1 cellular context compared by ENCODE assay signal in the genomic region with DNA sequence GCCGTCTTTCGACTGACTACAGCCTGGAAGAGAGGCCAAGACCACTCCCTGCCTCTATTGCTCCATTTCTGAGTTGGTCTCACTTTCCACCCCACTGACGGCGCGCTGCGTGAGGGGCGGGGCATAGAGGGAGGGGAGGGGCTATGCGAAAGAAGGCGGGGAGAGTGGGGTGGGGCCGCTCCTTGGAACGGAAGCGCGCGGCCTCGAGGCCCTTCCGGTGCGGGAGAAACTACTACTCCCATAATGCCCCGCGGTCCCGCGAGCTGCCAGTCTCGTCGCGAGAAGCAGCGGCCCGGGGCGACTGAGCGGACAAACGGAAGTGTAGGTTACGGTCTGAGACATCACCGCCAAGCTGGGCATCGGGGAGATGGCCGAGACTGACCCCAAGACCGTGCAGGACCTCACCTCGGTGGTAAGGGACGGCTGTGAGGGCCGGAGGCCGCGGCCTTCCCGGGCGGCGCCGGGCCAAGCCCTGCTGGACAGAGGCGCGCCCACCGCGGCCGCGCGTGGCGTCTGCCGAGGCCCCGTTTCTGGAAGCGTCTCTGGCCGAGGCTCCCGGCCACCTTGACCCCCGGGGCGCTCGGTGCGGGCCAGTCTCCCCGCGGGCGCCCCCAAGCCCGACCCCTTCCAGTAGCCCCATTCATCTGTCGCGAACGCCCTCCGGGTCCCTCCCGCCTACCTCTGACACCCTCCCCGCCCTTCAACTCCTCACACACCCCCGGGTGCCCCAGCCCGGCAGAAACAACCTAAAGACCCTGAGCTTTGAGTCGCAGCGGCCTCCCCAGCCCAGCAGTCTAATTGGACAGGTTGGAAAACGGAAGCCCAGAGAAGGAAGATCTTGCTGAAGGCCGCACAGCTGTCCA.
TF ChIP-seq lines count a peak whose summit lies in the region.

Gene HSBP1, plus strand, starts transcription at position 269 of the 863 bp plus-strand sequence. Its CDS starts 99 bp downstream, at position 368.

TF ChIP-seq in K562, 482 proteins besides CTCF, POLR2A, EP300 and RAD21 (continued from another document and continues in another):
- TF ChIP-seq, protein P1, sequence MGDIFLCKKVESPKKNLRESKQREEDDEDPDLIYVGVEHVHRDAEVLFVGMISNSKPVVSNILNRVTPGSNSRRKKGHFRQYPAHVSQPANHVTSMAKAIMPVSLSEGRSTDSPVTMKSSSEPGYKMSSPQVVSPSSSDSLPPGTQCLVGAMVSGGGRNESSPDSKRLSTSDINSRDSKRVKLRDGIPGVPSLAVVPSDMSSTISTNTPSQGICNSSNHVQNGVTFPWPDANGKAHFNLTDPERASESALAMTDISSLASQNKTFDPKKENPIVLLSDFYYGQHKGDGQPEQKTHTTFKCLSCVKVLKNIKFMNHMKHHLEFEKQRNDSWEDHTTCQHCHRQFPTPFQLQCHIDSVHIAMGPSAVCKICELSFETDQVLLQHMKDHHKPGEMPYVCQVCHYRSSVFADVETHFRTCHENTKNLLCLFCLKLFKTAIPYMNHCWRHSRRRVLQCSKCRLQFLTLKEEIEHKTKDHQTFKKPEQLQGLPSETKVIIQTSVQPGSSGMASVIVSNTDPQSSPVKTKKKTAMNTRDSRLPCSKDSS (IDR thresholded peaks at IDR 0.05; ENCODE audit: low read depth, partially characterized antibody): no peak
- TF ChIP-seq OTX1 (CRISPR knock-in tag; IDR thresholded peaks at IDR 0.05): 0 out of 2 replicates have a peak, but pooled peaks have one; percentile 26
- TF ChIP-seq, protein P2, sequence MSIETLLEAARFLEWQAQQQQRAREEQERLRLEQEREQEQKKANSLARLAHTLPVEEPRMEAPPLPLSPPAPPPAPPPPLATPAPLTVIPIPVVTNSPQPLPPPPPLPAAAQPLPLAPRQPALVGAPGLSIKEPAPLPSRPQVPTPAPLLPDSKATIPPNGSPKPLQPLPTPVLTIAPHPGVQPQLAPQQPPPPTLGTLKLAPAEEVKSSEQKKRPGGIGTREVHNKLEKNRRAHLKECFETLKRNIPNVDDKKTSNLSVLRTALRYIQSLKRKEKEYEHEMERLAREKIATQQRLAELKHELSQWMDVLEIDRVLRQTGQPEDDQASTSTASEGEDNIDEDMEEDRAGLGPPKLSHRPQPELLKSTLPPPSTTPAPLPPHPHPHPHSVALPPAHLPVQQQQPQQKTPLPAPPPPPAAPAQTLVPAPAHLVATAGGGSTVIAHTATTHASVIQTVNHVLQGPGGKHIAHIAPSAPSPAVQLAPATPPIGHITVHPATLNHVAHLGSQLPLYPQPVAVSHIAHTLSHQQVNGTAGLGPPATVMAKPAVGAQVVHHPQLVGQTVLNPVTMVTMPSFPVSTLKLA (conservative IDR thresholded peaks at IDR 0.05): peak; percentile 67 to 89
- no peak for TF ChIP-seq ZFP91 (CRISPR knock-in tag; IDR thresholded peaks at IDR 0.05)
- no peak for TF ChIP-seq FOXP4 (CRISPR knock-in tag; IDR thresholded peaks at IDR 0.05; ENCODE audit: borderline replicate concordance)
- TF ChIP-seq POLR3A (IDR thresholded peaks at IDR 0.05; ENCODE audit: borderline replicate concordance, extremely low read depth, insufficient read depth, insufficient read length): no peak
- 0 out of 4 replicates have a peak, but pooled peaks of 1 of the 2 experiments have one; percentile 40 for TF ChIP-seq BCLAF1 (IDR thresholded peaks at IDR 0.05; ENCODE audit: borderline replicate concordance in 1 of 2, control insufficient read depth in 1 of 2, low read depth in 2 of 2, low read length in 1 of 2)
- no peak for TF ChIP-seq NR2C1 (IDR thresholded peaks at IDR 0.05)
- no peak for TF ChIP-seq NR2C1 (tag; IDR thresholded peaks at IDR 0.05)
- peak; percentile 77 to 85 for TF ChIP-seq E2F6 (IDR thresholded peaks at IDR 0.05; ENCODE audit: borderline replicate concordance in 1 of 2, extremely low read depth in 1 of 2, insufficient read depth in 1 of 2, insufficient read length in 1 of 2, low read depth in 1 of 2, low read length in 1 of 2, poor library complexity in 1 of 2, severe bottlenecking in 1 of 2)
- no peak for TF ChIP-seq ZBED1 (IDR thresholded peaks at IDR 0.05)
- TF ChIP-seq ZNF589 (CRISPR knock-in tag; IDR thresholded peaks at IDR 0.05; ENCODE audit: low read depth): no peak
- TF ChIP-seq EWSR1 (IDR thresholded peaks at IDR 0.05; ENCODE audit: borderline replicate concordance, low read depth, partially characterized antibody): no peak
- TF ChIP-seq TFAP4 (CRISPR knock-in tag; IDR thresholded peaks at IDR 0.05; ENCODE audit: borderline replicate concordance): peak; percentile 41; the same call in 1 of the 2 replicates
- no peak for TF ChIP-seq ZNF41 (CRISPR knock-in tag; conservative IDR thresholded peaks at IDR 0.05)
- TF ChIP-seq ZNF699 (CRISPR knock-in tag; IDR thresholded peaks at IDR 0.05; ENCODE audit: insufficient replicate concordance): no peak
- peak; percentile 69 for TF ChIP-seq POLR2AphosphoS5 (IDR thresholded peaks at IDR 0.05; ENCODE audit: control insufficient read depth, insufficient read depth, low read depth, low read length)
- 0 out of 2 replicates have a peak, but pooled peaks have one; percentile 21 for TF ChIP-seq ZNF583 (CRISPR knock-in tag; IDR thresholded peaks at IDR 0.05)
- peak; percentile 93 for TF ChIP-seq ZNF143 (CRISPR knock-in tag; IDR thresholded peaks at IDR 0.05)
- TF ChIP-seq MTA2 (IDR thresholded peaks at IDR 0.05; ENCODE audit: low read depth): no peak
- TF ChIP-seq ZNF76 (CRISPR knock-in tag; IDR thresholded peaks at IDR 0.05; ENCODE audit: borderline replicate concordance): peak; percentile 69; the same call in 1 of the 2 replicates
- TF ChIP-seq SAP30 (IDR thresholded peaks at IDR 0.05; ENCODE audit: borderline replicate concordance, insufficient read depth, low read depth, low read length, poor library complexity, severe bottlenecking): peak; percentile 70
- no peak for TF ChIP-seq ZNF668 (CRISPR knock-in tag; IDR thresholded peaks at IDR 0.05)
- TF ChIP-seq, protein P3, sequence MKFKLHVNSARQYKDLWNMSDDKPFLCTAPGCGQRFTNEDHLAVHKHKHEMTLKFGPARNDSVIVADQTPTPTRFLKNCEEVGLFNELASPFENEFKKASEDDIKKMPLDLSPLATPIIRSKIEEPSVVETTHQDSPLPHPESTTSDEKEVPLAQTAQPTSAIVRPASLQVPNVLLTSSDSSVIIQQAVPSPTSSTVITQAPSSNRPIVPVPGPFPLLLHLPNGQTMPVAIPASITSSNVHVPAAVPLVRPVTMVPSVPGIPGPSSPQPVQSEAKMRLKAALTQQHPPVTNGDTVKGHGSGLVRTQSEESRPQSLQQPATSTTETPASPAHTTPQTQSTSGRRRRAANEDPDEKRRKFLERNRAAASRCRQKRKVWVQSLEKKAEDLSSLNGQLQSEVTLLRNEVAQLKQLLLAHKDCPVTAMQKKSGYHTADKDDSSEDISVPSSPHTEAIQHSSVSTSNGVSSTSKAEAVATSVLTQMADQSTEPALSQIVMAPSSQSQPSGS (CRISPR knock-in tag; IDR thresholded peaks at IDR 0.05): no peak
- no peak for TF ChIP-seq ZFP1 (CRISPR knock-in tag; IDR thresholded peaks at IDR 0.05)
- no peak for TF ChIP-seq RHOXF2B (CRISPR knock-in tag; conservative IDR thresholded peaks at IDR 0.05)
- TF ChIP-seq, protein P4, sequence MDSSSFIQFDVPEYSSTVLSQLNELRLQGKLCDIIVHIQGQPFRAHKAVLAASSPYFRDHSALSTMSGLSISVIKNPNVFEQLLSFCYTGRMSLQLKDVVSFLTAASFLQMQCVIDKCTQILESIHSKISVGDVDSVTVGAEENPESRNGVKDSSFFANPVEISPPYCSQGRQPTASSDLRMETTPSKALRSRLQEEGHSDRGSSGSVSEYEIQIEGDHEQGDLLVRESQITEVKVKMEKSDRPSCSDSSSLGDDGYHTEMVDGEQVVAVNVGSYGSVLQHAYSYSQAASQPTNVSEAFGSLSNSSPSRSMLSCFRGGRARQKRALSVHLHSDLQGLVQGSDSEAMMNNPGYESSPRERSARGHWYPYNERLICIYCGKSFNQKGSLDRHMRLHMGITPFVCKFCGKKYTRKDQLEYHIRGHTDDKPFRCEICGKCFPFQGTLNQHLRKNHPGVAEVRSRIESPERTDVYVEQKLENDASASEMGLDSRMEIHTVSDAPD (CRISPR knock-in tag; IDR thresholded peaks at IDR 0.05): no peak
- no peak for TF ChIP-seq DDX20 (tag; IDR thresholded peaks at IDR 0.05; ENCODE audit: low read depth)
- no peak for TF ChIP-seq SNIP1 (IDR thresholded peaks at IDR 0.05; ENCODE audit: low read depth)
- TF ChIP-seq NCOA4 (IDR thresholded peaks at IDR 0.05; ENCODE audit: partially characterized antibody): no peak
- TF ChIP-seq STAT5A (IDR thresholded peaks at IDR 0.05; ENCODE audit: borderline replicate concordance, low read length): no peak
- peak; percentile 58 for TF ChIP-seq TBP (optimal IDR thresholded peaks at IDR 0.05; ENCODE audit: low read depth, low read length)
- TF ChIP-seq KAT2B (IDR thresholded peaks at IDR 0.05; ENCODE audit: low read depth, low read length): no peak
- no peak for TF ChIP-seq SMARCE1 (IDR thresholded peaks at IDR 0.05)
- TF ChIP-seq, protein P5, sequence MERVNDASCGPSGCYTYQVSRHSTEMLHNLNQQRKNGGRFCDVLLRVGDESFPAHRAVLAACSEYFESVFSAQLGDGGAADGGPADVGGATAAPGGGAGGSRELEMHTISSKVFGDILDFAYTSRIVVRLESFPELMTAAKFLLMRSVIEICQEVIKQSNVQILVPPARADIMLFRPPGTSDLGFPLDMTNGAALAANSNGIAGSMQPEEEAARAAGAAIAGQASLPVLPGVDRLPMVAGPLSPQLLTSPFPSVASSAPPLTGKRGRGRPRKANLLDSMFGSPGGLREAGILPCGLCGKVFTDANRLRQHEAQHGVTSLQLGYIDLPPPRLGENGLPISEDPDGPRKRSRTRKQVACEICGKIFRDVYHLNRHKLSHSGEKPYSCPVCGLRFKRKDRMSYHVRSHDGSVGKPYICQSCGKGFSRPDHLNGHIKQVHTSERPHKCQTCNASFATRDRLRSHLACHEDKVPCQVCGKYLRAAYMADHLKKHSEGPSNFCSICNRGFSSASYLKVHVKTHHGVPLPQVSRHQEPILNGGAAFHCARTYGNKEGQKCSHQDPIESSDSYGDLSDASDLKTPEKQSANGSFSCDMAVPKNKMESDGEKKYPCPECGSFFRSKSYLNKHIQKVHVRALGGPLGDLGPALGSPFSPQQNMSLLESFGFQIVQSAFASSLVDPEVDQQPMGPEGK (CRISPR knock-in tag; IDR thresholded peaks at IDR 0.05; ENCODE audit: borderline replicate concordance): peak; percentile 68; the same call in 1 of the 2 replicates
- peak; percentile 92; the same call in 1 of the 2 replicates for TF ChIP-seq PHF8 (IDR thresholded peaks at IDR 0.05; ENCODE audit: borderline replicate concordance, low read length)
- peak; percentile 55; the same call in 1 of the 2 replicates for TF ChIP-seq SPI1 (IDR thresholded peaks at IDR 0.05; ENCODE audit: borderline replicate concordance, low read depth, low read length)
- no peak for TF ChIP-seq LARP7 (IDR thresholded peaks at IDR 0.05)
- 0 out of 2 replicates have a peak, but pooled peaks have one; percentile 44 for TF ChIP-seq DIDO1 (tag; IDR thresholded peaks at IDR 0.05; ENCODE audit: low read depth)
- TF ChIP-seq L3MBTL2 (IDR thresholded peaks at IDR 0.05): peak; percentile 90
